Comparison of ENCODE assay signal across 8 cellular contexts in genomic region chr9:35650341-35651158, GRCh38. TPM values are rescaled to one million over a fixed set of nuclear protein-coding genes. Genes with fewer than 3 reads are reported as not detected.
DNase-seq lines count a peak whose midpoint lies in the region; ATAC-seq and TF ChIP-seq lines count a peak whose summit lies in the region.

SIT1 (minus strand) TSS chr9:35650931; CDS start chr9:35650853, 78 bp downstream.

- H3K4me1 ChIP-seq in colonic mucosa (peaks cover 10% of the 10 kb centered on the region), skeletal muscle satellite cell (ENCODE audit: control insufficient read depth, insufficient read depth, low read length) (peaks cover 38% of the 10 kb centered on the region), SJCRH30 (no peaks in the 10 kb centered on the region)

- peak within 1 kb of the TSS; percentile 48 to 56 for H3K9ac ChIP-seq in colonic mucosa (ENCODE audit: low read depth in 2 of 2, low read length in 2 of 2)
- H3K9ac ChIP-seq in skeletal muscle satellite cell (ENCODE audit: low read depth, low read length): peak within 1 kb of the TSS; percentile 32

- ATAC-seq in GM21515 (IDR thresholded peaks at IDR 0.05; ENCODE audit: unreplicated experiment): no peak

- intact Hi-C loops in colonic mucosa (cut with DNase I): no loop called here

- DNase-seq in GM13976 (ENCODE audit: low spot score): peak; percentile 72
- peak; percentile 45 for DNase-seq in NCI-H69 (lab: John Stamatoyannopoulos, UW)
- DNase-seq in colonic mucosa: no peak
- no peak for DNase-seq in NCI-H2171 treated with DMSO at 0.1 percent for 48 hours (lab: John Stamatoyannopoulos, UW)
- DNase-seq in SJCRH30: no peak
- no peak for DNase-seq in HK-2 (ENCODE audit: unreplicated experiment)

- H3K4me3 ChIP-seq in colonic mucosa (peak within 1 kb of the TSS; percentile 6), skeletal muscle satellite cell (ENCODE audit: low read length) (no peak within 1 kb of the TSS), SJCRH30 (no peak within 1 kb of the TSS)

- no peak for TF ChIP-seq CTCF in GM13976 (IDR thresholded peaks at IDR 0.05; ENCODE audit: borderline replicate concordance, control extremely low read depth, extremely low read depth, insufficient read depth, missing control alignments)
- TF ChIP-seq CTCF in colonic mucosa (IDR thresholded peaks at IDR 0.05): no peak

- H3K4me2 ChIP-seq in skeletal muscle satellite cell (ENCODE audit: low read length): peak within 1 kb of the TSS; percentile 8

- no peaks in the 10 kb centered on the region for H3K36me3 ChIP-seq in colonic mucosa
- H3K36me3 ChIP-seq in skeletal muscle satellite cell (ENCODE audit: insufficient read depth, low read length): no peaks in the 10 kb centered on the region
- H3K36me3 ChIP-seq in SJCRH30: no peaks in the 10 kb centered on the region

- H3K9me3 ChIP-seq in colonic mucosa (no peaks in the 10 kb centered on the region), skeletal muscle satellite cell (replicated peaks; ENCODE audit: low read length) (no peaks in the 10 kb centered on the region), SJCRH30 (replicated peaks) (no peaks in the 10 kb centered on the region)

- no peaks in the 10 kb centered on the region for H3K27me3 ChIP-seq in colonic mucosa
- no peaks in the 10 kb centered on the region for H3K27me3 ChIP-seq in skeletal muscle satellite cell (ENCODE audit: control insufficient read depth, insufficient read depth, low read length)
- H3K27me3 ChIP-seq in SJCRH30: no peaks in the 10 kb centered on the region

- H3K27ac ChIP-seq in colonic mucosa (peak within 1 kb of the TSS; percentile 83), SJCRH30 (no peak within 1 kb of the TSS)

- in situ Hi-C loops in GM13976 (cut with MboI; ENCODE audit: low sequenced_read_pairs, unreplicated experiment): no loop called here

RNA-seq across cellular contexts. Expression of gene SIT1, which starts in this region (rescaled TPM):
- 1 to 10 TPM in 1 of 2 donors, under 1 TPM in 1; 0.67 to 1.0 TPM for total RNA-seq in colonic mucosa
- 0.22 and 0.25 TPM in 2 replicates for total RNA-seq in skeletal muscle satellite cell (2012; rRNA removed)
- total RNA-seq in SJCRH30 (2014; rRNA removed; shearing (Covaris generic)): 0.13 TPM in 1 of 2 replicates, not detected in the other

Comparison
In these comparisons a context has a peak if more than half of its experiments do, and no peak if none do; other contexts are left out.
1. DNase-seq: peak in GM13976 (single experiment) and NCI-H69 (single experiment); none in colonic mucosa (single experiment), NCI-H2171 treated with DMSO at 0.1 percent for 48 hours (single experiment), SJCRH30 (0 of 2) and HK-2 (single experiment).